In genomic region chr11:129694966-129695365, GRCh38 we compare ENCODE assay signal across 15 cellular contexts.
DNase-seq lines count a peak whose midpoint lies in the region; ATAC-seq, FAIRE-seq and TF ChIP-seq lines count a peak whose summit lies in the region.
"Had no signal": no experiment of that assay in that cellular context is flagged by ENCODE, and none has a peak within 500 bp of the region (broad histone marks: within the 10 kb centered on the region; RNA-seq: fewer than 3 reads in every experiment).

No MANE protein-coding gene starts in this region.

- H3K4me3 Mint-ChIP-seq in CD8-positive, alpha-beta memory T cell, result peak overlapping the region; percentile 19 to 87 (median 60)
- H3K4me3 Mint-ChIP-seq in astrocyte (ENCODE audit: unreplicated experiment) (no peak overlapping the region), mesothelial cell of epicardium (no peak overlapping the region)

- no peaks in the 10 kb centered on the region for H3K9me3 ChIP-seq in CD8-positive, alpha-beta memory T cell (ENCODE audit: low read length)
- no peaks in the 10 kb centered on the region for H3K9me3 ChIP-seq in astrocyte (ENCODE audit: insufficient read depth, low read depth, low read length)
- no peaks in the 10 kb centered on the region for H3K9me3 ChIP-seq in suprapubic skin
- H3K9me3 ChIP-seq: esophagus muscularis mucosa had no signal

- no peak for ATAC-seq in HG03045 (IDR thresholded peaks at IDR 0.05; ENCODE audit: unreplicated experiment)

- no peak for TF ChIP-seq POLR2A in suprapubic skin (IDR thresholded peaks at IDR 0.05)

- no peak overlapping the region for H3K27ac ChIP-seq in CD8-positive, alpha-beta memory T cell (ENCODE audit: low read depth, low read length)
- H3K27ac ChIP-seq in astrocyte (ENCODE audit: low read depth, low read length) (no peak overlapping the region), suprapubic skin (no peak overlapping the region)
- H3K27ac ChIP-seq: coronary artery, esophagus muscularis mucosa, hepatocyte had no signal

- no peaks in the 10 kb centered on the region for H3K79me2 ChIP-seq in astrocyte (ENCODE audit: insufficient read depth, low read length)
- H3K79me2 ChIP-seq: hepatocyte had no signal

- no peak for TF ChIP-seq EP300 in suprapubic skin (IDR thresholded peaks at IDR 0.05)

- H3K4me2 ChIP-seq in astrocyte (ENCODE audit: low read length), result no peak overlapping the region

- H3K27me3 ChIP-seq in CD8-positive, alpha-beta memory T cell (ENCODE audit: insufficient read depth, low read length, poor library complexity, severe bottlenecking), result no peaks in the 10 kb centered on the region
- peaks cover 8% of the 10 kb centered on the region for H3K27me3 ChIP-seq in astrocyte (ENCODE audit: insufficient read depth, low read length)
- peaks cover 3% of the 10 kb centered on the region for H3K27me3 ChIP-seq in suprapubic skin
- H3K27me3 ChIP-seq: hepatocyte had no signal

- peaks cover 12 to 24% of the 10 kb centered on the region in 2 donors for H3K27me3 Mint-ChIP-seq in CD8-positive, alpha-beta memory T cell
- H3K27me3 Mint-ChIP-seq in astrocyte (ENCODE audit: low read depth, unreplicated experiment) (peaks cover 55% of the 10 kb centered on the region), mesothelial cell of epicardium (ENCODE audit: low read depth) (peaks cover 12% of the 10 kb centered on the region)
- H3K27me3 Mint-ChIP-seq: activated CD4-positive, alpha-beta T cell treated with anti-CD3 and anti-CD28 coated beads, Interleukin-2, amount 10 ng/mL, durations not matched to agents 7 days and 5 days; CD4-positive, CD25-positive, alpha-beta regulatory T cell had no signal

- H2AFZ ChIP-seq in astrocyte (ENCODE audit: low read depth, low read length), result no peak overlapping the region

- no peaks in the 10 kb centered on the region for H4K20me1 ChIP-seq in astrocyte (ENCODE audit: insufficient read depth, low read length)

- TF ChIP-seq CTCF in astrocyte (IDR thresholded peaks at IDR 0.05; ENCODE audit: insufficient read depth, low read depth, low read length) (no peak), mesothelial cell of epicardium (IDR thresholded peaks at IDR 0.05; ENCODE audit: unreplicated experiment) (no peak), suprapubic skin (IDR thresholded peaks at IDR 0.05) (no peak)

- H3K27ac Mint-ChIP-seq in CD8-positive, alpha-beta memory T cell, result no peak overlapping the region
- H3K27ac Mint-ChIP-seq in astrocyte (ENCODE audit: unreplicated experiment) (no peak overlapping the region), mesothelial cell of epicardium (peak overlapping the region; percentile 16)
- H3K27ac Mint-ChIP-seq: activated CD4-positive, alpha-beta T cell treated with anti-CD3 and anti-CD28 coated beads, Interleukin-2, amount 10 ng/mL, durations not matched to agents 7 days and 5 days had no signal

- WGBS in suprapubic skin, result 60% methylated on average over 8 of the region's 10 CpGs

- no peak for DNase-seq in CD8-positive, alpha-beta memory T cell
- peak; percentile 75 for DNase-seq in M059J (ENCODE audit: low read depth)
- peak; percentile 1 for DNase-seq in astrocyte (ENCODE audit: low read depth)
- no peak for DNase-seq in mesothelial cell of epicardium (ENCODE audit: low spot score in 2 of 2, unreplicated experiment in 2 of 2)
- no peak for DNase-seq in effector CD8-positive, alpha-beta T cell (lab: John Stamatoyannopoulos, UW)
- DNase-seq in stimulated activated CD4-positive, alpha-beta T cell treated with anti-CD3 and anti-CD28 coated beads, Interleukin-1b, Interleukin-23, amount 100 ng/mL, for 48 hours, result no peak
- DNase-seq in suprapubic skin (ENCODE audit: low spot score in 2 of 2), result no peak
- DNase-seq: amniotic stem cell, NCI-H2171 treated with DMSO at 0.1 percent for 48 hours had no signal

- no peaks in the 10 kb centered on the region for H3K9me3 Mint-ChIP-seq in CD8-positive, alpha-beta memory T cell
- no peaks in the 10 kb centered on the region for H3K9me3 Mint-ChIP-seq in astrocyte (ENCODE audit: unreplicated experiment)
- no peaks in the 10 kb centered on the region for H3K9me3 Mint-ChIP-seq in mesothelial cell of epicardium
- H3K9me3 Mint-ChIP-seq: activated CD4-positive, alpha-beta T cell treated with anti-CD3 and anti-CD28 coated beads, Interleukin-2, amount 10 ng/mL, durations not matched to agents 7 days and 5 days had no signal

- H3K36me3 ChIP-seq in CD8-positive, alpha-beta memory T cell (ENCODE audit: insufficient read depth, low read length), result no peaks in the 10 kb centered on the region
- H3K36me3 ChIP-seq in astrocyte (ENCODE audit: insufficient read depth, low read length) (no peaks in the 10 kb centered on the region), suprapubic skin (no peaks in the 10 kb centered on the region)
- H3K36me3 ChIP-seq: esophagus muscularis mucosa had no signal

- H3K36me3 Mint-ChIP-seq in CD8-positive, alpha-beta memory T cell, result no peaks in the 10 kb centered on the region
- H3K36me3 Mint-ChIP-seq in astrocyte (ENCODE audit: low read depth, unreplicated experiment) (no peaks in the 10 kb centered on the region), mesothelial cell of epicardium (no peaks in the 10 kb centered on the region)
- H3K36me3 Mint-ChIP-seq: CD4-positive, CD25-positive, alpha-beta regulatory T cell had no signal

- no peak overlapping the region for H3K4me3 ChIP-seq in CD8-positive, alpha-beta memory T cell (ENCODE audit: low read length)
- H3K4me3 ChIP-seq in astrocyte (ENCODE audit: insufficient read depth, low read depth, low read length), result no peak overlapping the region
- H3K4me3 ChIP-seq in suprapubic skin, result no peak overlapping the region

- H3K9ac ChIP-seq in astrocyte (ENCODE audit: low read length), result no peak overlapping the region

- peaks cover 8% of the 10 kb centered on the region for H3K4me1 ChIP-seq in CD8-positive, alpha-beta memory T cell (ENCODE audit: insufficient read depth, low read length)
- H3K4me1 ChIP-seq in astrocyte (ENCODE audit: insufficient read depth, low read length) (peaks cover 2% of the 10 kb centered on the region), suprapubic skin (peaks cover 11% of the 10 kb centered on the region)

- FAIRE-seq in astrocyte (lab: Jason Lieb, UNC), result no peak

- CTCF ChIA-PET in CD8-positive, alpha-beta memory T cell (lab: Charles Lee), result interaction anchor here (1.5 kb wide), 1 partner anchor 24 kb away, joined by 4 read pairs; no protein-coding TSS in a partner anchor

- POLR2A ChIA-PET in CD8-positive, alpha-beta memory T cell (lab: Charles Lee), result no interaction called here

- H3K4me1 Mint-ChIP-seq in CD8-positive, alpha-beta memory T cell, result peaks cover 0 to 10% (median 4%) of the 10 kb centered on the region in 3 donors
- H3K4me1 Mint-ChIP-seq in astrocyte (ENCODE audit: low read depth, unreplicated experiment) (no peaks in the 10 kb centered on the region), mesothelial cell of epicardium (peaks cover 14% of the 10 kb centered on the region)

Comparison
In these comparisons a context has a peak if more than half of its experiments do, and no peak if none do; other contexts are left out.
1. DNase-seq: peak in M059J (single experiment) and astrocyte (single experiment); none in CD8-positive, alpha-beta memory T cell (0 of 5), mesothelial cell of epicardium (0 of 2), effector CD8-positive, alpha-beta T cell (single experiment), stimulated activated CD4-positive, alpha-beta T cell treated with anti-CD3 and anti-CD28 coated beads, Interleukin-1b, Interleukin-23, amount 100 ng/mL, for 48 hours (single experiment) and suprapubic skin (0 of 2).
2. H3K4me3 Mint-ChIP-seq: peak in CD8-positive, alpha-beta memory T cell (7 of 7); none in astrocyte (single experiment) and mesothelial cell of epicardium (single experiment).